ENCODE assay signal across 31 cellular contexts in the genomic region with DNA sequence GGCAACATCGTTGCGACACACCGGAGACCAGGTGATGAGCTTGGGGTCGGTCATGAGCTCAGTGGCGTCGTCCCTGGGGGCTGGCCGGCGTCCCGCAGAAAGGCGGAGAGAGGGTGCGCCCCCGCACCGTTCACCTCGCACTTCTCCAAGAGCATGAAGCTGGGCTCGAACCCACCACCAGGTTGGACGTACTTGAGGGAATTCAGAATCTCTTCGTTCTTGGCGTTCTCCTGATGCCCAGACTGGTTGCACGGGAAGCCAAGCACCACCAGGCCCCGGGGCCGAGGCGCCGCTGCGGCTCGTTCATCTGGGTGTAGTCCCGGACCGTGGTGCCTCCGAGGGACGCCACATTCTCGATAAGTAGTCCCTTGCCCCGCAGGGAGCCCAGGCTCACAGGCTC.
"Had no signal": no experiment of that assay in that cellular context is flagged by ENCODE, and none has a peak within 500 bp of the region (broad histone marks: within the 10 kb centered on the region; RNA-seq: fewer than 3 reads in every experiment).

No MANE protein-coding gene starts in this region.

- H3K27me3 ChIP-seq: body of pancreas, dorsolateral prefrontal cortex had no signal

- H3K27ac Mint-ChIP-seq: activated B cell treated with CpG ODN at 0.5 μM for 24 hours; activated CD4-positive, alpha-beta memory T cell treated with anti-CD3 and anti-CD28 coated beads for 36 hours; activated CD8-positive, alpha-beta memory T cell treated with anti-CD3 and anti-CD28 coated beads, Interleukin-2, amount 10 ng/mL, durations not matched to agents 7 days and 5 days; activated CD8-positive, alpha-beta T cell treated with anti-CD3 and anti-CD28 coated beads, Interleukin-2, amount 10 ng/mL, durations not matched to agents 7 days and 5 days; activated naive CD8-positive, alpha-beta T cell; activated T-helper 17 cell treated with anti-CD3 and anti-CD28 coated beads, Interleukin-2, amount 50 U/mL, for 72 hours; dendritic cell treated with granulocyte-macrophage colony-stimulating factor and Interleukin-4, amounts not matched to agents 40 ng/mL and 50 ng/mL, for 4 days; endodermal cell; T-helper 17 cell; T-helper 2 cell treated with Interferon-gamma antibody and Interleukin-4, amounts not matched to agents 5 μg/mL and 100 μg/mL, for 36 hours had no signal

- H3K27ac ChIP-seq: body of pancreas, coronary artery, dorsolateral prefrontal cortex, WERI-Rb-1 had no signal

- H3K4me1 Mint-ChIP-seq: activated B cell treated with CpG ODN at 0.5 μM for 24 hours; activated CD8-positive, alpha-beta memory T cell treated with anti-CD3 and anti-CD28 coated beads, Interleukin-2, amount 10 ng/mL, durations not matched to agents 7 days and 5 days; activated T-helper 17 cell treated with anti-CD3 and anti-CD28 coated beads, Interleukin-2, amount 50 U/mL, for 72 hours; T-helper 17 cell had no signal

- ATAC-seq: activated CD4-positive, CD25-positive, alpha-beta regulatory T cell treated with anti-CD3 and anti-CD28 coated beads, Interleukin-2, amount 50 U/mL, for 24 hours; activated CD8-positive, alpha-beta memory T cell treated with anti-CD3 and anti-CD28 coated beads, Interleukin-2, amount 10 ng/mL, durations not matched to agents 7 days and 5 days; activated CD8-positive, alpha-beta T cell treated with anti-CD3 and anti-CD28 coated beads, Interleukin-2, amount 10 ng/mL, durations not matched to agents 7 days and 5 days; activated T-helper 17 cell treated with anti-CD3 and anti-CD28 coated beads, Interleukin-2, amount 50 U/mL, for 72 hours; body of pancreas; esophagus mucosa; T-helper 17 cell had no signal

- H3K4me3 Mint-ChIP-seq: activated B cell treated with CpG ODN at 0.5 μM for 24 hours; activated CD4-positive, alpha-beta memory T cell treated with anti-CD3 and anti-CD28 coated beads for 36 hours; activated CD8-positive, alpha-beta memory T cell treated with anti-CD3 and anti-CD28 coated beads, Interleukin-2, amount 10 ng/mL, durations not matched to agents 7 days and 5 days; activated CD8-positive, alpha-beta T cell treated with anti-CD3 and anti-CD28 coated beads, Interleukin-2, amount 10 ng/mL, durations not matched to agents 7 days and 5 days; activated naive CD8-positive, alpha-beta T cell; activated T-helper 17 cell treated with anti-CD3 and anti-CD28 coated beads, Interleukin-2, amount 50 U/mL, for 72 hours; dendritic cell treated with granulocyte-macrophage colony-stimulating factor and Interleukin-4, amounts not matched to agents 40 ng/mL and 50 ng/mL, for 4 days; endodermal cell; T-helper 17 cell; T-helper 2 cell treated with Interferon-gamma antibody and Interleukin-4, amounts not matched to agents 5 μg/mL and 100 μg/mL, for 36 hours had no signal

- DNase-seq: activated B cell treated with CpG ODN at 0.5 μM for 24 hours; activated CD4-positive, alpha-beta memory T cell treated with anti-CD3 and anti-CD28 coated beads for 36 hours; activated CD4-positive, alpha-beta T cell treated with anti-CD3 and anti-CD28 coated beads for 48 hours; activated CD8-positive, alpha-beta memory T cell treated with anti-CD3 and anti-CD28 coated beads, Interleukin-2, amount 10 ng/mL, durations not matched to agents 7 days and 5 days; activated CD8-positive, alpha-beta memory T cell treated with anti-CD3 and anti-CD28 coated beads, Interleukin-2, amount 50 U/mL, for 4 hours; activated CD8-positive, alpha-beta T cell treated with anti-CD3 and anti-CD28 coated beads, Interleukin-2, amount 10 ng/mL, durations not matched to agents 7 days and 5 days; activated effector memory CD4-positive, alpha-beta T cell treated with Interleukin-2 at 50 U/mL for 16 hours; activated gamma-delta T cell treated with Interleukin-2 at 50 U/mL for 16 hours; activated naive CD4-positive, alpha-beta T cell treated with anti-CD3 and anti-CD28 coated beads, Interleukin-2, amount 50 U/mL, for 16 hours; activated naive CD4-positive, alpha-beta T cell treated with Interleukin-2 at 50 U/mL for 16 hours; activated T-cell treated with anti-CD3 and anti-CD28 coated beads, Interleukin-2, amount 50 U/mL, for 1 hour; amniotic stem cell; body of pancreas; central memory CD4-positive, alpha-beta T cell; cerebellar nuclear complex; dorsolateral prefrontal cortex; effector memory CD4-positive, alpha-beta T cell; endodermal cell; foreskin fibroblast; head of caudate nucleus; T-helper 1 cell; T-helper 17 cell; T1000; WERI-Rb-1 had no signal

- H3K9me3 ChIP-seq: body of pancreas had no signal

- H3K4me3 ChIP-seq: body of pancreas, coronary artery, dorsolateral prefrontal cortex had no signal

- H3K36me3 ChIP-seq: WERI-Rb-1 had no signal

- H3K27me3 Mint-ChIP-seq: activated B cell treated with CpG ODN at 0.5 μM for 24 hours; activated CD4-positive, alpha-beta memory T cell treated with anti-CD3 and anti-CD28 coated beads for 36 hours; activated CD8-positive, alpha-beta memory T cell treated with anti-CD3 and anti-CD28 coated beads, Interleukin-2, amount 10 ng/mL, durations not matched to agents 7 days and 5 days; activated naive CD8-positive, alpha-beta T cell; activated T-helper 17 cell treated with anti-CD3 and anti-CD28 coated beads, Interleukin-2, amount 50 U/mL, for 72 hours; dendritic cell treated with granulocyte-macrophage colony-stimulating factor and Interleukin-4, amounts not matched to agents 40 ng/mL and 50 ng/mL, for 4 days; T-helper 17 cell had no signal

- H3K36me3 Mint-ChIP-seq: activated CD4-positive, alpha-beta memory T cell treated with anti-CD3 and anti-CD28 coated beads for 36 hours; activated CD8-positive, alpha-beta memory T cell treated with anti-CD3 and anti-CD28 coated beads, Interleukin-2, amount 10 ng/mL, durations not matched to agents 7 days and 5 days; activated naive CD8-positive, alpha-beta T cell had no signal
